26 cellular contexts compared by ENCODE assay signal in the genomic region with DNA sequence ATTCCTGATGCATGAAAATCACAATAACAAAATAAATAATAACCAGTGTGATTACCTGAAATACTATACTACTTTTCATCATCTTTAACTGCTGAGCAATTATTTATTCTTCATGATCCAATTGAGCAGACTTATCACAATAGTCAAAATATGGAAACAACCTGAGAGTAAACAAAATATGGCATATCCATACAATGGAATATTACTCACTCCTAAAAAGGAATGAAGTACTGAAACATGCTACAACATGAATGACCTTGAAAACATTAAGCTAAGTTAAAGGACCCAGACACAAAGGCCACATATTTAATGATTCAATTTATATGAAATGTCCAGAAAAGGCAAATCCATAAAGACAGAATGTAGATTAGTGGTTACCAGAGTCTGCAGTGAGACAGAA.
"Had no signal": no experiment of that assay in that cellular context is flagged by ENCODE, and none has a peak within 500 bp of the region (broad histone marks: within the 10 kb centered on the region; RNA-seq: fewer than 3 reads in every experiment).

No MANE protein-coding gene starts in this region.

- H3K27ac ChIP-seq: colonic mucosa, epithelial cell of prostate, esophagus squamous epithelium, gastrocnemius medialis, heart right ventricle, left lung, lower lobe of right lung had no signal

- H3K36me3 ChIP-seq: colonic mucosa, esophagus squamous epithelium, gastrocnemius medialis, heart right ventricle, left lung, lower lobe of right lung had no signal

- FAIRE-seq: endometrium, islet of Langerhans, keratinocyte had no signal

- DNase-seq: colonic mucosa; cortex of kidney; effector CD8-positive, alpha-beta T cell; effector memory CD8-positive, alpha-beta T cell; endodermal cell; erythroblast; esophagus squamous epithelium; foreskin fibroblast; foreskin melanocyte; gastrocnemius medialis; glutamatergic neuron; head of caudate nucleus; heart right ventricle; hippocampal formation; left cardiac atrium; left lung; left ventricle myocardium superior; lower lobe of right lung; mesenchymal stem cell; mucosa of descending colon; naive B cell had no signal

- H3K9me3 ChIP-seq: colonic mucosa, gastrocnemius medialis, left lung, lower lobe of right lung, mucosa of descending colon had no signal

- H3K4me1 ChIP-seq: colonic mucosa, esophagus squamous epithelium, gastrocnemius medialis, heart right ventricle, left lung, lower lobe of right lung had no signal

- H3K27me3 ChIP-seq: colonic mucosa, esophagus squamous epithelium, gastrocnemius medialis, heart right ventricle, left lung had no signal

- H3K4me3 ChIP-seq: colonic mucosa, esophagus squamous epithelium, gastrocnemius medialis, heart right ventricle, left lung, lower lobe of right lung, mucosa of descending colon had no signal

- ATAC-seq: effector memory CD8-positive, alpha-beta T cell; esophagus mucosa; gastrocnemius medialis; heart right ventricle; left cardiac atrium; left lung; left ventricle myocardium superior; lower lobe of right lung; mucosa of descending colon had no signal
